Comparison of ENCODE assay signal across 11 cellular contexts in the genomic region with DNA sequence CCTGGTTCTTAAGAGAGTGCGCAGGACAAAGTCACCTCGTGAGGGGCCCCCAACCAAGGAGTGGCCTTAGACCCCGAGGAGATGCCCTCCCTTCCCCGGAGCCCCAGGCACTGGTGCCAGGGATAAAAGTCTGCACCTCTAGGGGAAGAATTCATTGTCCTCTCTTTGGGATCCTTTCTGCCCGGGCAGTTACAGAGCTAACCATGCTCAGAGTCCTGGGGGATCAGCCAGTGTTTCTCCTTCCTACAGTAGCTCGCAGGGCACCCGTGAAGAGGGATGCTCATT. TPM values are rescaled to one million over a fixed set of nuclear protein-coding genes. Genes with fewer than 3 reads are reported as not detected.
DNase-seq lines count a peak whose midpoint lies in the region; TF ChIP-seq lines count a peak whose summit lies in the region.
"Had no signal": no experiment of that assay in that cellular context is flagged by ENCODE, and none has a peak within 500 bp of the region (broad histone marks: within the 10 kb centered on the region; RNA-seq: fewer than 3 reads in every experiment).

No MANE protein-coding gene starts in this region.

- H3K4me2 ChIP-seq in MM.1S (ENCODE audit: low read depth, low read length), result peak overlapping the region; percentile 82
- no peak overlapping the region for H3K4me2 ChIP-seq in neural progenitor cell

- H3K4me1 ChIP-seq in MM.1S (ENCODE audit: low read length) (peaks cover 30% of the 10 kb centered on the region), neural progenitor cell (peaks cover 25% of the 10 kb centered on the region)

- DNase-seq in CD14-positive monocyte (ENCODE audit: low spot score), result no peak
- DNase-seq in MM.1S, result no peak
- DNase-seq in dorsolateral prefrontal cortex, result no peak
- DNase-seq in neural progenitor cell (ENCODE audit: low spot score), result no peak
- no peak for DNase-seq in GM19240 (ENCODE audit: insufficient read length, low spot score)
- DNase-seq in HCEC 1CT, result no peak
- no peak for DNase-seq in medulla oblongata (ENCODE audit: extremely low spot score)
- no peak for DNase-seq in dermis blood vessel endothelial cell

- no peaks in the 10 kb centered on the region for H3K9me2 ChIP-seq in MM.1S (replicated peaks; ENCODE audit: insufficient read depth, low read length)

- H3K79me2 ChIP-seq in MM.1S (ENCODE audit: low read length) (peaks cover 36% of the 10 kb centered on the region), neural progenitor cell (ENCODE audit: low read depth) (peaks cover 17% of the 10 kb centered on the region)

- peaks cover 0 to 6% of the 10 kb centered on the region in 2 donors for H3K36me3 Mint-ChIP-seq in CD14-positive monocyte
- peaks cover 2% of the 10 kb centered on the region for H3K36me3 Mint-ChIP-seq in neural progenitor cell
- H3K36me3 Mint-ChIP-seq: memory B cell had no signal

- H3K27ac ChIP-seq in MM.1S (ENCODE audit: low read length) (peak overlapping the region; percentile 97; the same call in 1 of the 2 replicates), dorsolateral prefrontal cortex (peak overlapping the region in 35 of 59 donors; percentile 0 to 89 (median 61)), neural progenitor cell (no peak overlapping the region)
- H3K27ac ChIP-seq: HL-60 had no signal

- TF ChIP-seq CTCF in CD14-positive monocyte (IDR thresholded peaks at IDR 0.05), result no peak
- no peak for TF ChIP-seq CTCF in MM.1S (IDR thresholded peaks at IDR 0.05; ENCODE audit: low read length)
- no peak for TF ChIP-seq CTCF in dorsolateral prefrontal cortex (IDR thresholded peaks at IDR 0.05 in 54 of 56, conservative IDR thresholded peaks at IDR 0.05 in 2 of 56; ENCODE audit: low read depth in 1 of 56, partially characterized antibody in 56 of 56)
- no peak for TF ChIP-seq CTCF in neural progenitor cell (IDR thresholded peaks at IDR 0.05)

- H3K4me1 Mint-ChIP-seq in CD14-positive monocyte (peaks cover 56% of the 10 kb centered on the region), neural progenitor cell (peaks cover 71% of the 10 kb centered on the region)

- H3K9me3 Mint-ChIP-seq in CD14-positive monocyte (peaks cover 0 to 4% (median 0%) of the 10 kb centered on the region in 7 donors), neural progenitor cell (peaks cover 3% of the 10 kb centered on the region)
- H3K9me3 Mint-ChIP-seq: activated T-cell treated with anti-CD3 and anti-CD28 coated beads, Interleukin-2, amount 50 U/mL, for 72 hours; memory B cell had no signal

- H3K27ac Mint-ChIP-seq in CD14-positive monocyte (peak overlapping the region; percentile 81 to 93 (median 86)), neural progenitor cell (peak overlapping the region; percentile 97)

- no peaks in the 10 kb centered on the region for H4K20me1 ChIP-seq in MM.1S (ENCODE audit: insufficient read depth, low read length)
- H4K20me1 ChIP-seq in neural progenitor cell (ENCODE audit: low read depth), result peaks cover 16% of the 10 kb centered on the region

- H3K27me3 ChIP-seq in MM.1S (replicated peaks; ENCODE audit: insufficient read depth, low read length), result no peaks in the 10 kb centered on the region
- H3K27me3 ChIP-seq in dorsolateral prefrontal cortex, result no peaks in the 10 kb centered on the region
- H3K27me3 ChIP-seq in neural progenitor cell, result no peaks in the 10 kb centered on the region

- intact Hi-C loops in CD14-positive monocyte (cut with micrococcal nuclease) (loop anchor here (5.0 to 10.0 kb wide), 3 partner anchors 34 to 201 kb away; no protein-coding TSS in a partner anchor), dorsolateral prefrontal cortex (cut with DNase I) (no loop called here)

- H3K36me3 ChIP-seq in MM.1S (replicated peaks; ENCODE audit: insufficient read depth, low read length), result no peaks in the 10 kb centered on the region
- no peaks in the 10 kb centered on the region for H3K36me3 ChIP-seq in neural progenitor cell

- H3K4me3 ChIP-seq in MM.1S (ENCODE audit: low read length), result peak overlapping the region; percentile 47; the same call in 1 of the 2 replicates
- H3K4me3 ChIP-seq in dorsolateral prefrontal cortex, result peak overlapping the region in 4 of 59 donors; percentile 11 to 51 (median 20)
- H3K4me3 ChIP-seq in neural progenitor cell, result no peak overlapping the region

- H2AFZ ChIP-seq in MM.1S (ENCODE audit: low read length) (peak overlapping the region; percentile 49; the same call in 1 of the 2 replicates), neural progenitor cell (replicated peaks) (no peak overlapping the region)

- H3K4me3 Mint-ChIP-seq in CD14-positive monocyte (peak overlapping the region in 1 of 2 donors; percentile 16), neural progenitor cell (peak overlapping the region; percentile 46)

- H3K27me3 Mint-ChIP-seq in CD14-positive monocyte (ENCODE audit: low read depth in 3 of 3) (peaks cover 7 to 13% (median 10%) of the 10 kb centered on the region in 3 donors), neural progenitor cell (ENCODE audit: insufficient read depth, low read depth) (peaks cover 5% of the 10 kb centered on the region)
- H3K27me3 Mint-ChIP-seq: memory B cell had no signal

- H3K9ac ChIP-seq in MM.1S (ENCODE audit: low read length), result peak overlapping the region; percentile 77; the same call in 1 of the 2 replicates
- H3K9ac ChIP-seq in neural progenitor cell, result no peak overlapping the region

- H3F3A ChIP-seq in MM.1S (ENCODE audit: insufficient read depth, low read length) (peaks cover 48% of the 10 kb centered on the region), neural progenitor cell (ENCODE audit: low read depth) (peaks cover 22% of the 10 kb centered on the region)

- H3K9me3 ChIP-seq in MM.1S (replicated peaks; ENCODE audit: insufficient read depth, low read length) (no peaks in the 10 kb centered on the region), neural progenitor cell (ENCODE audit: low read depth) (no peaks in the 10 kb centered on the region)

RNA-seq across cellular contexts. Expression of a gene that starts 3.0 kb away (rescaled TPM):
- polyA plus RNA-seq in CD14-positive monocyte, result 1 to 10 TPM; 1.8 to 2.7 TPM
- total RNA-seq in dorsolateral prefrontal cortex (100 to 1,000 TPM in 76 of 120 experiments, 10 to 100 TPM in 44; 68.3 to 159 (median 104) TPM), neural progenitor cell (ENCODE audit: low replicate concordance) (18.0 and 22.9 TPM in 2 replicates), dermis blood vessel endothelial cell (24.0 and 36.3 TPM in 2 replicates)

Comparison
In these comparisons a context has a peak if more than half of its experiments do, and no peak if none do; other contexts are left out.
1. intact Hi-C loops: an anchor here in CD14-positive monocyte (5.0 to 10.0 kb wide); none called in dorsolateral prefrontal cortex.